7 cellular contexts compared by ENCODE assay signal in the genomic region with DNA sequence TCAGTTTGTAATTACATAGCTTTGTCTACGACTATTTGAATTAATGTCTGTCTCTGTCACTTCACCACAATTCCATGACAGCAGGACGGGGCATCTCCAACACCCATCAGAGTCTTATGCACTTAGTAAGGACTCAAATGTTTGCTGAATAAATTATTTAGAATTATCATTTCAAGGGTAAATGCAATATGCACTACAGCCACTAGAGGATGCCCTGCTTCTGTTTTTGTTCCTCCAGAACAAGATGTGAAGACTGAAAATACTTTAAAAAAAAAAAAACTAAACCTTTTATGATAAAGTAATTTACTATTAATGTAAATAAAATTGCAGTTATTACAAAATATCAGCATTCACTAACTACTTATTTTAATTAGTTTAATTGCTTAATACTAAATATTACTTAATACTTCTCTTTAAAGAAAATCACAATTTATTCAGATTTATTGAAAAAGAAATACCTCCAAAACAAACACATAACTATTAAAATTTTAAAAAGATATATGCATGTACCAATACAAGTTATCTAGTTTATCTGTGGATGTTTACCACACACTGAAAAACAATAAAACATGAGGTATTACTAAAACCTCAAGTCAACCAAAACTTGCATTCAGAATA. TPM values are rescaled to one million over a fixed set of nuclear protein-coding genes. Genes with fewer than 3 reads are reported as not detected.
A peak's percentile ranks its signal among the peaks of the same experiment; 100 is the strongest.
DNase-seq lines count a peak whose midpoint lies in the region; ATAC-seq and TF ChIP-seq lines count a peak whose summit lies in the region.

No MANE protein-coding gene starts in this region.

- no peak overlapping the region for H2BK15ac ChIP-seq in IMR-90 (ENCODE audit: low read depth, low read length)

- POLR2A ChIA-PET in IMR-90 (lab: Charles Lee; ENCODE audit: unreplicated experiment), result no interaction called here

- H4K20me1 ChIP-seq in DOHH2 (ENCODE audit: control insufficient read depth, insufficient read depth, low read depth, low read length), result peaks cover 15% of the 10 kb centered on the region; the same call in 1 of the 2 replicates
- H4K20me1 ChIP-seq in IMR-90 (ENCODE audit: insufficient read depth, low read length), result peaks cover 9% of the 10 kb centered on the region; the same call in 1 of the 2 replicates
- H4K20me1 ChIP-seq in mammary epithelial cell (ENCODE audit: insufficient read depth, low read length), result no peaks in the 10 kb centered on the region

- no peak overlapping the region for H3K23ac ChIP-seq in IMR-90 (ENCODE audit: low read depth, low read length)

- no CpG with 5 or more reads among the region's 2 CpGs for WGBS in IMR-90 (ENCODE audit: extremely low coverage in 2 of 2, insufficient read length in 1 of 2), 2 experiments
- 5% methylated on average over 2 of the region's 2 CpGs for WGBS in mammary epithelial cell (ENCODE audit: low coverage, missing lambda C conversion rate)
- WGBS in lung, 2 donors, result 8 to 11% methylated on average over 2 of the region's 2 CpGs
- WGBS in tibial nerve, 2 donors, result 3 to 9% methylated on average over 2 of the region's 2 CpGs

- intact Hi-C loops in IMR-90 (cut with micrococcal nuclease), result loop anchor here (1.0 to 10.0 kb wide), 5 partner anchors 66 to 801 kb away; partner anchors contain the start of genes PHLPP1 and ZCCHC2
- intact Hi-C loops in mammary epithelial cell (cut with micrococcal nuclease), result loop anchor here (1.0 to 10.0 kb wide), 6 partner anchors 66 to 799 kb away; partner anchors contain the start of genes PHLPP1, TNFRSF11A and ZCCHC2

- TF ChIP-seq CTCF in DOHH2 (IDR thresholded peaks at IDR 0.05; ENCODE audit: low read depth, low read length, poor library complexity, severe bottlenecking) (peak; percentile 75), IMR-90 (conservative IDR thresholded peaks at IDR 0.05; ENCODE audit: low read depth, low read length) (peak; percentile 99), mammary epithelial cell (conservative IDR thresholded peaks at IDR 0.05 in 1 of 2, IDR thresholded peaks at IDR 0.05 in 1 of 2; ENCODE audit: extremely low read depth in 1 of 2, insufficient read depth in 1 of 2, low read depth in 1 of 2, low read length in 2 of 2) (peak; percentile 94 to 98), lung (IDR thresholded peaks at IDR 0.05; ENCODE audit: control extremely low read depth, extremely low read depth) (peak; percentile 94), tibial nerve (IDR thresholded peaks at IDR 0.05) (peak; percentile 69 to 96 (median 86))

- BruUV-seq in IMR-90 (replicated peaks; lab: Mats Ljungman, UMichigan) (no TSS peak), mammary epithelial cell (replicated peaks; lab: Mats Ljungman, UMichigan) (no TSS peak)

- no peak overlapping the region for H2BK20ac ChIP-seq in IMR-90 (ENCODE audit: low read depth, low read length)

- no peaks in the 10 kb centered on the region for H3K27me3 ChIP-seq in DOHH2 (ENCODE audit: control insufficient read depth, low read length)
- H3K27me3 ChIP-seq in IMR-90 (ENCODE audit: control insufficient read depth, insufficient read depth, low read length), result no peaks in the 10 kb centered on the region
- H3K27me3 ChIP-seq in mammary epithelial cell (ENCODE audit: insufficient read depth, low read length), result no peaks in the 10 kb centered on the region
- no peaks in the 10 kb centered on the region for H3K27me3 ChIP-seq in lung (ENCODE audit: control insufficient read depth, insufficient read depth)
- no peaks in the 10 kb centered on the region for H3K27me3 ChIP-seq in tibial nerve

- DNase-seq in IMR-90 (peak; percentile 68), RPMI8226 (peak; percentile 70), mammary epithelial cell (peak; percentile 40), lung (ENCODE audit: low spot score) (peak; percentile 31), tibial nerve (ENCODE audit: low spot score in 2 of 2) (peak in 1 of 2 donors; percentile 51)

- TF ChIP-seq RAD21 in IMR-90 (IDR thresholded peaks at IDR 0.05; ENCODE audit: low read length), result peak; percentile 94

- H2BK120ac ChIP-seq in IMR-90 (ENCODE audit: low read depth, low read length), result no peak overlapping the region

- H3K4me3 ChIP-seq in DOHH2 (ENCODE audit: low read length), result no peak overlapping the region
- H3K4me3 ChIP-seq in IMR-90 (ENCODE audit: insufficient read depth, low read depth, low read length), result no peak overlapping the region
- no peak overlapping the region for H3K4me3 ChIP-seq in mammary epithelial cell (replicated peaks in 1 of 3; ENCODE audit: insufficient read depth in 1 of 3, low read depth in 2 of 3, low read length in 3 of 3)
- H3K4me3 ChIP-seq in lung, result no peak overlapping the region
- H3K4me3 ChIP-seq in tibial nerve, result no peak overlapping the region

- H4K5ac ChIP-seq in IMR-90 (ENCODE audit: low read depth, low read length), result no peak overlapping the region

- no peak for TF ChIP-seq EP300 in tibial nerve (IDR thresholded peaks at IDR 0.05)

- H3K27ac ChIP-seq in DOHH2 (ENCODE audit: low read depth, low read length) (no peak overlapping the region), IMR-90 (ENCODE audit: insufficient read depth, low read length) (no peak overlapping the region), mammary epithelial cell (ENCODE audit: insufficient read depth, low read depth, low read length) (no peak overlapping the region), lung (ENCODE audit: low read depth in 1 of 2, low read length in 1 of 2) (no peak overlapping the region), tibial nerve (no peak overlapping the region)

- dilution Hi-C loops in IMR-90 (cut with HindIII; ENCODE audit: low sequenced_read_pairs, unreplicated experiment), result no loop called here
- dilution Hi-C loops in mammary epithelial cell (cut with HindIII; ENCODE audit: low sequenced_read_pairs), result no loop called here

- H2BK5ac ChIP-seq in IMR-90 (ENCODE audit: low read depth, low read length, poor library complexity, severe bottlenecking), result no peak overlapping the region

- no peak overlapping the region for H4K91ac ChIP-seq in IMR-90 (ENCODE audit: insufficient read depth, low read depth, low read length)

- H3K79me2 ChIP-seq in DOHH2 (ENCODE audit: control insufficient read depth, low read length) (peaks cover 73% of the 10 kb centered on the region), mammary epithelial cell (ENCODE audit: insufficient read depth, low read length) (peaks cover 56% of the 10 kb centered on the region)

- no peak overlapping the region for H3K56ac ChIP-seq in IMR-90 (ENCODE audit: extremely low read depth, insufficient read depth, low read length)

- H3K9me3 ChIP-seq in DOHH2 (ENCODE audit: control insufficient read depth, insufficient read depth, low read length) (no peaks in the 10 kb centered on the region), IMR-90 (ENCODE audit: control insufficient read depth, insufficient read depth, low read length) (no peaks in the 10 kb centered on the region), mammary epithelial cell (replicated peaks; ENCODE audit: insufficient read depth, low read length) (no peaks in the 10 kb centered on the region), lung (ENCODE audit: control insufficient read depth in 2 of 2, insufficient read depth in 1 of 2, low read length in 1 of 2) (no peaks in the 10 kb centered on the region), tibial nerve (no peaks in the 10 kb centered on the region)

- H2AK5ac ChIP-seq in IMR-90 (ENCODE audit: low read depth, low read length), result no peak overlapping the region

- H4K8ac ChIP-seq in IMR-90 (ENCODE audit: low read depth in 2 of 2, low read length in 2 of 2), result no peak overlapping the region

- peaks cover 8% of the 10 kb centered on the region; the same call in 1 of the 2 replicates for H3F3A ChIP-seq in DOHH2 (ENCODE audit: control insufficient read depth, insufficient read depth)

- in situ Hi-C loops in IMR-90 (cut with MboI; ENCODE audit: low sequenced_read_pairs), result loop anchor here (10.0 to 25.0 kb wide), 3 partner anchors 391 to 804 kb away; partner anchors contain the start of gene PHLPP1
- in situ Hi-C loops in mammary epithelial cell (cut with MboI; ENCODE audit: low sequenced_read_pairs in 2 of 2), result no loop called here

- no peak overlapping the region for H3K14ac ChIP-seq in IMR-90 (replicated peaks; ENCODE audit: low read depth, low read length)

- no peak overlapping the region for H2AFZ ChIP-seq in IMR-90 (replicated peaks; ENCODE audit: low read length, poor library complexity)
- H2AFZ ChIP-seq in mammary epithelial cell (ENCODE audit: low read depth, low read length), result no peak overlapping the region

- H3K18ac ChIP-seq in IMR-90 (ENCODE audit: low read depth, low read length), result no peak overlapping the region

- no peak overlapping the region for H3K4ac ChIP-seq in IMR-90 (ENCODE audit: low read depth, low read length)

- no peaks in the 10 kb centered on the region; the same call in 1 of the 2 replicates for H3K9me1 ChIP-seq in IMR-90 (ENCODE audit: insufficient read depth, low read length)

- no peak overlapping the region for H2AK9ac ChIP-seq in IMR-90 (replicated peaks; ENCODE audit: low read depth, low read length, poor library complexity)

- no peaks in the 10 kb centered on the region for H3K9me2 ChIP-seq in DOHH2 (replicated peaks; ENCODE audit: control insufficient read depth, low read length)

- H3K4me2 ChIP-seq in DOHH2 (ENCODE audit: low read length), result no peak overlapping the region
- H3K4me2 ChIP-seq in IMR-90 (ENCODE audit: low read depth, low read length), result no peak overlapping the region
- H3K4me2 ChIP-seq in mammary epithelial cell (ENCODE audit: insufficient read depth, low read depth, low read length), result peak overlapping the region; percentile 25

- TF ChIP-seq POLR2A in IMR-90 (IDR thresholded peaks at IDR 0.05; ENCODE audit: low read depth, low read length) (no peak), tibial nerve (IDR thresholded peaks at IDR 0.05) (no peak)

- peaks cover 4 to 24% of the 10 kb centered on the region in 2 experiments for H3K79me1 ChIP-seq in IMR-90 (ENCODE audit: low read depth in 1 of 2, low read length in 2 of 2)

- ATAC-seq in IMR-90 (ENCODE audit: low read depth) (no peak), lung (ENCODE audit: insufficient read depth, low FRiP score) (no peak), GM21367 (IDR thresholded peaks at IDR 0.05; ENCODE audit: unreplicated experiment) (no peak)

- peaks cover 46% of the 10 kb centered on the region for H3K4me1 ChIP-seq in DOHH2 (ENCODE audit: control insufficient read depth, low read length)
- peaks cover 3% of the 10 kb centered on the region; the same call in 1 of the 2 replicates for H3K4me1 ChIP-seq in IMR-90 (ENCODE audit: control insufficient read depth, insufficient read depth, low read length)
- no peaks in the 10 kb centered on the region for H3K4me1 ChIP-seq in mammary epithelial cell (ENCODE audit: insufficient read depth, low read length)
- H3K4me1 ChIP-seq in lung (ENCODE audit: control insufficient read depth in 2 of 2, insufficient read depth in 2 of 2, low read length in 2 of 2), result peaks cover 1 to 5% of the 10 kb centered on the region in 2 donors
- peaks cover 0 to 37% (median 11%) of the 10 kb centered on the region in 4 donors for H3K4me1 ChIP-seq in tibial nerve

- CTCF ChIA-PET in IMR-90 (lab: Yijun Ruan, JAX), result interaction anchor here (0.6 to 2.3 kb wide), 2 partner anchors 21 to 66 kb away, joined by 4 to 9 read pairs; no protein-coding TSS in a partner anchor
- CTCF ChIA-PET in mammary epithelial cell (lab: Charles Lee; ENCODE audit: low non-redundant PET), result no interaction called here

- H3K36me3 ChIP-seq in DOHH2 (ENCODE audit: control insufficient read depth, low read length) (peaks cover 15% of the 10 kb centered on the region), IMR-90 (ENCODE audit: control insufficient read depth, insufficient read depth, low read length) (no peaks in the 10 kb centered on the region), mammary epithelial cell (ENCODE audit: insufficient read depth, low read length) (peaks cover 2% of the 10 kb centered on the region), lung (ENCODE audit: control insufficient read depth in 2 of 2, insufficient read depth in 2 of 2, low read length in 2 of 2) (no peaks in the 10 kb centered on the region), tibial nerve (peaks cover 0 to 7% (median 0%) of the 10 kb centered on the region in 3 donors)

- no peak overlapping the region for H3K9ac ChIP-seq in IMR-90 (ENCODE audit: low read depth, low read length)
- no peak overlapping the region for H3K9ac ChIP-seq in mammary epithelial cell (ENCODE audit: insufficient read depth, low read length)

RNA-seq across cellular contexts. Expression of gene PIGN, which starts 3.2 kb away (rescaled TPM):
- 17.9 and 42.2 TPM in 2 replicates for total RNA-seq in IMR-90 (2012; rRNA removed)
- 5.8 and 9.0 TPM in 2 replicates for polyA plus RNA-seq in IMR-90 (2012; rRNA removed)
- polyA plus RNA-seq in IMR-90 (2012; cell fraction: cytosol; rRNA removed), result 1.3 and 1.6 TPM in 2 replicates
- polyA plus RNA-seq in IMR-90 (2012; cell fraction: nucleus; rRNA removed; ENCODE audit: low replicate concordance), result 0.71 and 5.9 TPM in 2 replicates
- total RNA-seq in mammary epithelial cell, result 10 to 100 TPM; 46.3 to 49.5 TPM
- polyA plus RNA-seq in mammary epithelial cell, result 16.8 TPM
- polyA minus RNA-seq in mammary epithelial cell, result 90.8 TPM
- 10 to 100 TPM; 25.2 to 62.5 TPM for total RNA-seq in lung
- polyA plus RNA-seq in lung, result 1 to 10 TPM; 5.7 to 7.4 TPM
- total RNA-seq in tibial nerve, result 10 to 100 TPM; 24.9 to 40.0 (median 32.5) TPM

RNA-seq across cellular contexts. Expression of gene RELCH, which starts 3.4 kb away (rescaled TPM):
- total RNA-seq in IMR-90 (2012; rRNA removed) (45.5 and 52.5 TPM in 2 replicates), mammary epithelial cell (10 to 100 TPM; 24.6 to 36.5 TPM), lung (10 to 100 TPM; 31.1 to 69.2 TPM), tibial nerve (10 to 100 TPM; 25.8 to 54.6 (median 34.0) TPM)
- polyA plus RNA-seq in IMR-90 (2012; rRNA removed) (9.5 and 14.4 TPM in 2 replicates), mammary epithelial cell (5.7 TPM), lung (10 to 100 TPM; 11.6 to 13.6 TPM)
- polyA plus RNA-seq in IMR-90 (2012; cell fraction: cytosol; rRNA removed), result 2.4 and 3.0 TPM in 2 replicates
- 9.0 and 35.8 TPM in 2 replicates for polyA plus RNA-seq in IMR-90 (2012; cell fraction: nucleus; rRNA removed; ENCODE audit: low replicate concordance)
- polyA minus RNA-seq in mammary epithelial cell, result 7.6 TPM
